Comparison of ENCODE assay signal across 1 cellular context in the genomic region with DNA sequence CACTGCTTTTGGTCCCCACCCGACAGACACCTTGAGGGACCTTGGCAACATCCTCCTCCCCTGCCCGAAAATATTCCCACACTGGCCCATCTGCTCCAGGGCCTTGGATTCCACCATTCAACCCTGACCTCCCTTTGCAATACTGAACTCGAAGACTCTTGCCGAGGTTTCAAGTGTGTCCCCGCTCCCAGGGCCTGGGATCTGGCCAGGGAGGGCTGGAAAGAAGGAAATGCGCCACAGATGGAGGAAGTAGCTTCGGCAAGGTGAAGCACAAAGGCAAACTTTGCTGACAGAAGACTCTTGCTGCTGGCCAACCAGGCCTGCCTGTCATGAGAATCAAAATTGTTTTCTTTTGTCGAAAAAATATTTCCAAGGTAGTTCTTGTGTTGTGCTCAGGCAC.
TF ChIP-seq lines count a peak whose summit lies in the region.

No MANE protein-coding gene starts in this region.

TF ChIP-seq in K562, 482 proteins besides CTCF, POLR2A, EP300 and RAD21 (continued from another document):
- TF ChIP-seq, protein P1, sequence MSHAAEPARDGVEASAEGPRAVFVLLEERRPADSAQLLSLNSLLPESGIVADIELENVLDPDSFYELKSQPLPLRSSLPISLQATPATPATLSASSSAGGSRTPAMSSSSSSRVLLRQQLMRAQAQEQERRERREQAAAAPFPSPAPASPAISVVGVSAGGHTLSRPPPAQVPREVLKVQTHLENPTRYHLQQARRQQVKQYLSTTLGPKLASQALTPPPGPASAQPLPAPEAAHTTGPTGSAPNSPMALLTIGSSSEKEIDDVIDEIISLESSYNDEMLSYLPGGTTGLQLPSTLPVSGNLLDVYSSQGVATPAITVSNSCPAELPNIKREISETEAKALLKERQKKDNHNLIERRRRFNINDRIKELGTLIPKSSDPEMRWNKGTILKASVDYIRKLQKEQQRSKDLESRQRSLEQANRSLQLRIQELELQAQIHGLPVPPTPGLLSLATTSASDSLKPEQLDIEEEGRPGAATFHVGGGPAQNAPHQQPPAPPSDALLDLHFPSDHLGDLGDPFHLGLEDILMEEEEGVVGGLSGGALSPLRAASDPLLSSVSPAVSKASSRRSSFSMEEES (CRISPR knock-in tag; IDR thresholded peaks at IDR 0.05) = no peak
